In genomic region chr7:69748530-69748929, GRCh38 we compare ENCODE assay signal across 21 cellular contexts.
DNase-seq lines count a peak whose midpoint lies in the region; ATAC-seq, FAIRE-seq and TF ChIP-seq lines count a peak whose summit lies in the region.
"Had no signal": no experiment of that assay in that cellular context is flagged by ENCODE, and none has a peak within 500 bp of the region (broad histone marks: within the 10 kb centered on the region; RNA-seq: fewer than 3 reads in every experiment).

No MANE protein-coding gene starts in this region.

- H2AK5ac ChIP-seq in trophoblast cell (ENCODE audit: low read length) = no peak overlapping the region

- intact Hi-C loops in HepG2 (cut with micrococcal nuclease; ENCODE audit: unreplicated experiment) = no loop called here

- H3K18ac ChIP-seq in trophoblast cell (ENCODE audit: low read length) = no peak overlapping the region

- H3K9ac ChIP-seq in BLaER1 treated with 17β-estradiol and CSF1 and Interleukin-3, amounts not matched to agents 10 nM and 100 nM = peak overlapping the region in 5 of 11 experiments; percentile 5 to 67 (median 49); a peak in 9 of 22 replicates
- H3K9ac ChIP-seq in endodermal cell (ENCODE audit: extremely low read depth, low read length, poor library complexity, severe bottlenecking) (no peak overlapping the region), trophoblast cell (ENCODE audit: low read length) (no peak overlapping the region), HepG2 (ENCODE audit: insufficient read depth, low read depth, low read length) (no peak overlapping the region)

- DNase-seq in endodermal cell (no peak), trophoblast cell (peak; percentile 45 to 50), HT-29 (ENCODE audit: low spot score) (no peak), HepG2 (ENCODE audit: low spot score) (no peak), HTR-8/SVneo (ENCODE audit: insufficient read length, low spot score) (no peak)
- DNase-seq: ACHN; BE2C; CD8-positive, alpha-beta T cell; Kasumi-1; NCI-H1105; NCI-H1694; NCI-H2107; NCI-H345; NCI-H526 treated with DMSO at 0.1 percent for 48 hours; OCI-M1; SIG-M5 had no signal

- H3K27ac Mint-ChIP-seq in endodermal cell = peak overlapping the region; percentile 4
- H3K27ac Mint-ChIP-seq: CD8-positive, alpha-beta T cell; IgD-negative memory B cell had no signal

- no peak overlapping the region for H3K14ac ChIP-seq in trophoblast cell (ENCODE audit: low read length)

- POLR2A ChIA-PET in HEK293 (lab: Yijun Ruan, JAX) = interaction anchor here (1.0 to 1.8 kb wide), 2 partner anchors 9 to 24 kb away, joined by 3 to 6 read pairs; no protein-coding TSS in a partner anchor
- POLR2A ChIA-PET in HepG2 (lab: Yijun Ruan, JAX) = no interaction called here

- H3K9me3 ChIP-seq in BLaER1 treated with 17β-estradiol and CSF1 and Interleukin-3, amounts not matched to agents 10 nM and 100 nM (replicated peaks in 1 of 11) = peaks cover 0 to 13% (median 0%) of the 10 kb centered on the region in 11 experiments; a peak in 7 of 22 replicates
- no peaks in the 10 kb centered on the region for H3K9me3 ChIP-seq in HEK293 (ENCODE audit: control insufficient read depth, insufficient read depth, low read depth, low read length)
- H3K9me3 ChIP-seq in endodermal cell (ENCODE audit: control insufficient read depth, low read length) = no peaks in the 10 kb centered on the region
- no peaks in the 10 kb centered on the region for H3K9me3 ChIP-seq in trophoblast cell (ENCODE audit: insufficient read depth, low read depth, low read length)
- no peaks in the 10 kb centered on the region for H3K9me3 ChIP-seq in HepG2 (ENCODE audit: low read length)
- H3K9me3 ChIP-seq: BE2C had no signal

- H2AFZ ChIP-seq in trophoblast cell (ENCODE audit: insufficient read depth, low read length, poor library complexity) = no peak overlapping the region
- H2AFZ ChIP-seq in HepG2 (ENCODE audit: low read length) = no peak overlapping the region

- H3K4me3 Mint-ChIP-seq in endodermal cell = no peak overlapping the region
- H3K4me3 Mint-ChIP-seq: CD8-positive, alpha-beta T cell; IgD-negative memory B cell had no signal

- H3K27ac ChIP-seq in BLaER1 treated with 17β-estradiol and CSF1 and Interleukin-3, amounts not matched to agents 10 nM and 100 nM = peak overlapping the region in 8 of 11 experiments; percentile 9 to 80 (median 54); a peak in 14 of 22 replicates
- H3K27ac ChIP-seq in HEK293 (ENCODE audit: extremely low read depth, low read depth, low read length) = no peak overlapping the region
- no peak overlapping the region for H3K27ac ChIP-seq in endodermal cell (ENCODE audit: low read depth, low read length)
- H3K27ac ChIP-seq in trophoblast cell (ENCODE audit: low read depth, low read length) = no peak overlapping the region
- no peak overlapping the region for H3K27ac ChIP-seq in HepG2 (ENCODE audit: extremely low read length, insufficient read depth, low read length)

- H3K27me3 Mint-ChIP-seq in endodermal cell (ENCODE audit: insufficient read depth) = no peaks in the 10 kb centered on the region
- H3K27me3 Mint-ChIP-seq: IgD-negative memory B cell had no signal

- no peak overlapping the region for H2BK12ac ChIP-seq in trophoblast cell (ENCODE audit: low read length)

- H3K23ac ChIP-seq in trophoblast cell (ENCODE audit: low read length) = no peak overlapping the region

- in situ Hi-C loops in HepG2 (cut with HindIII; ENCODE audit: extremely low pct_ligation_motif_present, low pct_unique_long_range_greater_than_20kb) = no loop called here

- no TSS peak for BruUV-seq in HepG2 (replicated peaks; lab: Mats Ljungman, UMichigan)

- H3K4me1 ChIP-seq in BLaER1 treated with 17β-estradiol and CSF1 and Interleukin-3, amounts not matched to agents 10 nM and 100 nM = peaks cover 27 to 78% (median 68%) of the 10 kb centered on the region in 10 experiments
- H3K4me1 ChIP-seq in HEK293 (ENCODE audit: control insufficient read depth, insufficient read depth, low read length) = peaks cover 25% of the 10 kb centered on the region
- peaks cover 18% of the 10 kb centered on the region for H3K4me1 ChIP-seq in endodermal cell (ENCODE audit: control insufficient read depth, insufficient read depth, low read length)
- H3K4me1 ChIP-seq in trophoblast cell (ENCODE audit: control insufficient read depth in 1 of 2, insufficient read depth in 2 of 2, low read length in 2 of 2) = peaks cover 0 to 12% of the 10 kb centered on the region in 2 experiments
- H3K4me1 ChIP-seq in HepG2 (ENCODE audit: insufficient read depth, low read length) = no peaks in the 10 kb centered on the region

- no peak for TF ChIP-seq EP300 in HepG2 (IDR thresholded peaks at IDR 0.05; ENCODE audit: low read depth in 2 of 2, low read length in 2 of 2)
- no peak for TF ChIP-seq EP300 in HepG2 (CRISPR knock-in tag; IDR thresholded peaks at IDR 0.05; ENCODE audit: borderline replicate concordance)

- H3K27me3 ChIP-seq in BLaER1 treated with 17β-estradiol and CSF1 and Interleukin-3, amounts not matched to agents 10 nM and 100 nM = no peaks in the 10 kb centered on the region
- H3K27me3 ChIP-seq in endodermal cell (ENCODE audit: control insufficient read depth, insufficient read depth, low read length, poor library complexity, severe bottlenecking) = no peaks in the 10 kb centered on the region
- H3K27me3 ChIP-seq in trophoblast cell (ENCODE audit: insufficient read depth, low read length) = no peaks in the 10 kb centered on the region
- no peaks in the 10 kb centered on the region for H3K27me3 ChIP-seq in HepG2 (ENCODE audit: control insufficient read depth in 1 of 2, insufficient read depth in 2 of 2, low read length in 2 of 2)
- H3K27me3 ChIP-seq: BE2C had no signal

- no peak overlapping the region for H4K8ac ChIP-seq in trophoblast cell (ENCODE audit: low read depth, low read length)

- no peak for ATAC-seq in HepG2
- ATAC-seq: CD8-positive, alpha-beta T cell had no signal

- peaks cover 2% of the 10 kb centered on the region for H3K79me1 ChIP-seq in trophoblast cell (ENCODE audit: low read length)

- FAIRE-seq in HepG2 (lab: Jason Lieb, UNC) = no peak
- no peak for FAIRE-seq in HTR-8/SVneo (lab: Jason Lieb, UNC)
- FAIRE-seq: GM19239, H54 had no signal

- H3K4me3 ChIP-seq in BLaER1 treated with 17β-estradiol and CSF1 and Interleukin-3, amounts not matched to agents 10 nM and 100 nM = no peak overlapping the region; a peak in 1 of 20 replicates
- H3K4me3 ChIP-seq in HEK293 (ENCODE audit: low read depth, low read length) = no peak overlapping the region
- H3K4me3 ChIP-seq in endodermal cell (ENCODE audit: low read length) = no peak overlapping the region
- no peak overlapping the region for H3K4me3 ChIP-seq in trophoblast cell (ENCODE audit: low read depth, low read length)
- H3K4me3 ChIP-seq in HepG2 (replicated peaks in 1 of 3; ENCODE audit: insufficient read depth in 1 of 3, low read depth in 2 of 3, low read length in 3 of 3) = no peak overlapping the region

- H3K4me2 ChIP-seq in BLaER1 treated with 17β-estradiol and CSF1 and Interleukin-3, amounts not matched to agents 10 nM and 100 nM = peak overlapping the region in 10 of 11 experiments; percentile 39 to 80 (median 72); a peak in 20 of 22 replicates
- H3K4me2 ChIP-seq in trophoblast cell (ENCODE audit: low read length) (no peak overlapping the region), HepG2 (ENCODE audit: low read depth, low read length) (no peak overlapping the region)

- H4K91ac ChIP-seq in trophoblast cell (ENCODE audit: low read depth, low read length) = no peak overlapping the region

- H4K12ac ChIP-seq in trophoblast cell (ENCODE audit: low read depth, low read length) = no peak overlapping the region

- peaks cover 72% of the 10 kb centered on the region for H3K4me1 Mint-ChIP-seq in endodermal cell
- H3K4me1 Mint-ChIP-seq: IgD-negative memory B cell had no signal

- H2BK120ac ChIP-seq in trophoblast cell (ENCODE audit: insufficient read depth, low read length, poor library complexity) = no peak overlapping the region

- H3K79me2 ChIP-seq in trophoblast cell (ENCODE audit: control insufficient read depth, insufficient read depth, low read length, poor library complexity) (no peaks in the 10 kb centered on the region), HepG2 (ENCODE audit: insufficient read depth, low read length) (no peaks in the 10 kb centered on the region)

- no peak overlapping the region for H2BK5ac ChIP-seq in trophoblast cell (ENCODE audit: low read depth, low read length, poor library complexity)

- no peak for TF ChIP-seq RAD21 in HepG2 (CRISPR knock-in tag; IDR thresholded peaks at IDR 0.05)

- TF ChIP-seq POLR2A in HepG2 (IDR thresholded peaks at IDR 0.05; ENCODE audit: insufficient read depth in 1 of 2, low read depth in 2 of 2, low read length in 2 of 2) = no peak

- CTCF ChIA-PET in HEK293 (lab: Yijun Ruan, JAX) = interaction anchor here (0.8 to 1.2 kb wide), 2 partner anchors 9 to 25 kb away, joined by 3 to 4 read pairs; no protein-coding TSS in a partner anchor
- CTCF ChIA-PET in HepG2 (lab: Yijun Ruan, JAX; ENCODE audit: low intra/inter-chr PET ratio, low total read pairs) = no interaction called here

- H3K36me3 ChIP-seq in BLaER1 treated with 17β-estradiol and CSF1 and Interleukin-3, amounts not matched to agents 10 nM and 100 nM = peaks cover 0 to 11% (median 0%) of the 10 kb centered on the region in 11 experiments; a peak in 3 of 22 replicates
- no peaks in the 10 kb centered on the region for H3K36me3 ChIP-seq in HEK293 (ENCODE audit: control insufficient read depth in 2 of 2, insufficient read depth in 1 of 2, low read length in 2 of 2)
- no peaks in the 10 kb centered on the region for H3K36me3 ChIP-seq in endodermal cell (ENCODE audit: control insufficient read depth, insufficient read depth, low read length)
- no peaks in the 10 kb centered on the region for H3K36me3 ChIP-seq in trophoblast cell (ENCODE audit: control insufficient read depth in 1 of 2, insufficient read depth in 2 of 2, low read length in 2 of 2)
- no peaks in the 10 kb centered on the region for H3K36me3 ChIP-seq in HepG2 (replicated peaks in 1 of 2; ENCODE audit: control insufficient read depth in 1 of 2, insufficient read depth in 2 of 2, low read length in 2 of 2)
- H3K36me3 ChIP-seq: BE2C had no signal

- H4K20me1 ChIP-seq in BLaER1 treated with 17β-estradiol and CSF1 and Interleukin-3, amounts not matched to agents 10 nM and 100 nM = peaks cover 0 to 65% (median 23%) of the 10 kb centered on the region in 11 experiments; a peak in 11 of 22 replicates
- H4K20me1 ChIP-seq in HepG2 (ENCODE audit: insufficient read depth, low read length) = no peaks in the 10 kb centered on the region

- no peaks in the 10 kb centered on the region for H3K9me3 Mint-ChIP-seq in endodermal cell
- H3K9me3 Mint-ChIP-seq: CD8-positive, alpha-beta T cell; IgD-negative memory B cell had no signal

- no peak overlapping the region for H3K4ac ChIP-seq in trophoblast cell (ENCODE audit: low read depth, low read length)

- TF ChIP-seq CTCF in HEK293 (tag by site-specific recombination; IDR thresholded peaks at IDR 0.05) = no peak
- TF ChIP-seq CTCF in endodermal cell (conservative IDR thresholded peaks at IDR 0.05) = no peak
- no peak for TF ChIP-seq CTCF in HepG2 (CRISPR knock-in tag; IDR thresholded peaks at IDR 0.05)

- no peaks in the 10 kb centered on the region for H3K36me3 Mint-ChIP-seq in endodermal cell (ENCODE audit: low read depth)
- H3K36me3 Mint-ChIP-seq: CD8-positive, alpha-beta T cell; IgD-negative memory B cell had no signal

TF ChIP-seq in HEK293, 187 proteins besides CTCF, POLR2A, EP300 and RAD21 (continues in another document):
- TF ChIP-seq ZNF660 (tag by site-specific recombination; IDR thresholded peaks at IDR 0.05) = peak; percentile 79

TF ChIP-seq in HepG2, 621 proteins besides CTCF, POLR2A, EP300 and RAD21 (continues in another document):
- no peak for TF ChIP-seq KMT2A (CRISPR knock-in tag; IDR thresholded peaks at IDR 0.05)

Comparison
In these comparisons a context has a peak if more than half of its experiments do, and no peak if none do; other contexts are left out.
1. H3K27ac ChIP-seq: peak in BLaER1 treated with 17β-estradiol and CSF1 and Interleukin-3, amounts not matched to agents 10 nM and 100 nM (8 of 11); none in HEK293 (single experiment), endodermal cell (single experiment), trophoblast cell (single experiment) and HepG2 (single experiment).
2. H3K4me2 ChIP-seq: peak in BLaER1 treated with 17β-estradiol and CSF1 and Interleukin-3, amounts not matched to agents 10 nM and 100 nM (10 of 11); none in trophoblast cell (single experiment) and HepG2 (single experiment).
3. DNase-seq: peak in trophoblast cell (2 of 2); none in endodermal cell (single experiment), HT-29 (single experiment), HepG2 (single experiment) and HTR-8/SVneo (single experiment).